Comparison of ENCODE assay signal across 29 cellular contexts in the genomic region with DNA sequence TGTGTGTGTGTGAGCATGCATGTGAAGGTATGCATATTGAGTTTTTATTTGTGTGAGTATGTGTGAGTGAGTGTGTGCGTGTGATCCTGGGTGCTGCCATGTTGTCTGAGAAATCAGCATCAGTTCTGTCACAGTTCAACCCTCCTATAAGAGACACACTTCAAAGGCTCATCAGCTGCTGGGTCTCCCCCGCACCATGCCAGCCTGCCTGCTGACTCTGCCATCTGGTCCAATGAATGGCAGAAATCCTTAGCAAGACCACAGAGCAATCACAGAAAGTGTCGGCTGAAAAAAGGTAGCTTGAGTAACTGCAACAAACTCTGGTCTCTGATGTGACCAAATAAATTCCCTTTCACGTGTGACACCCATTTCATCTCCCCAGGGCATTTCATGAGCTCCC.
"Had no signal": no experiment of that assay in that cellular context is flagged by ENCODE, and none has a peak within 500 bp of the region (broad histone marks: within the 10 kb centered on the region; RNA-seq: fewer than 3 reads in every experiment).

No MANE protein-coding gene starts in this region.

- H3K27me3 ChIP-seq: esophagus muscularis mucosa, gastroesophageal sphincter, pancreas, right lobe of liver, suprapubic skin, transverse colon, upper lobe of right lung, uterus had no signal

- H3K4me3 ChIP-seq: coronary artery, esophagus muscularis mucosa, gastroesophageal sphincter, lower lobe of right lung, pancreas, right lobe of liver, smooth muscle cell, suprapubic skin, transverse colon, upper lobe of right lung, uterus had no signal

- DNase-seq: dermis blood vessel endothelial cell; effector memory CD4-positive, alpha-beta T cell; foreskin keratinocyte; hypothalamus; immature natural killer cell; islet precursor cell; kidney glomerular epithelial cell; left colon; left ventricle myocardium superior; lower lobe of right lung; naive thymus-derived CD8-positive, alpha-beta T cell; nephron progenitor cell; pancreas; right lobe of liver; stimulated activated CD4-positive, alpha-beta T cell treated with anti-CD3 and anti-CD28 coated beads, Interleukin-12 subunit alpha, Interleukin-12 subunit beta, amount 100 ng/mL, for 4 hours; stimulated activated CD4-positive, alpha-beta T cell treated with anti-CD3 and anti-CD28 coated beads, Interleukin-1b, Interleukin-23, amount 100 ng/mL, for 48 hours; stimulated activated CD4-positive, alpha-beta T cell treated with anti-CD3 and anti-CD28 coated beads, Interleukin-4, amount 100 ng/mL, for 1 hour; stimulated activated CD8-positive, alpha-beta memory T cell treated with anti-CD3 and anti-CD28 coated beads, Interleukin-4, amount 100 ng/mL, for 48 hours; stimulated activated naive CD4-positive, alpha-beta T cell; stimulated activated naive CD8-positive, alpha-beta T cell treated with anti-CD3 and anti-CD28 coated beads, Interleukin-15, amount 100 ng/mL, for 72 hours; transverse colon; upper lobe of right lung; uterus had no signal

- H3K27ac ChIP-seq: coronary artery, esophagus muscularis mucosa, foreskin keratinocyte, gastroesophageal sphincter, lower lobe of right lung, pancreas, right lobe of liver, suprapubic skin, transverse colon, upper lobe of right lung, uterus had no signal

- H3K4me1 ChIP-seq: esophagus muscularis mucosa, foreskin keratinocyte, gastroesophageal sphincter, lower lobe of right lung, pancreas, right lobe of liver, suprapubic skin, transverse colon, upper lobe of right lung, uterus had no signal

- ATAC-seq: foreskin keratinocyte; gastroesophageal sphincter; left colon; left ventricle myocardium superior; lower lobe of right lung; naive thymus-derived CD8-positive, alpha-beta T cell; pancreas; right lobe of liver; stimulated activated naive CD8-positive, alpha-beta T cell treated with anti-CD3 and anti-CD28 coated beads, Interleukin-15, amount 100 ng/mL, for 72 hours; upper lobe of right lung had no signal

- H3K9me3 ChIP-seq: esophagus muscularis mucosa, gastroesophageal sphincter, lower lobe of right lung, pancreas, right lobe of liver, suprapubic skin, transverse colon, upper lobe of right lung, uterus had no signal

- FAIRE-seq: endothelial cell of umbilical vein, pancreas had no signal

- H3K36me3 ChIP-seq: esophagus muscularis mucosa, gastroesophageal sphincter, lower lobe of right lung, pancreas, right lobe of liver, suprapubic skin, transverse colon, upper lobe of right lung, uterus had no signal

- H3K4me2 ChIP-seq: smooth muscle cell had no signal
